Comparison of ENCODE assay signal across 10 cellular contexts in the genomic region with DNA sequence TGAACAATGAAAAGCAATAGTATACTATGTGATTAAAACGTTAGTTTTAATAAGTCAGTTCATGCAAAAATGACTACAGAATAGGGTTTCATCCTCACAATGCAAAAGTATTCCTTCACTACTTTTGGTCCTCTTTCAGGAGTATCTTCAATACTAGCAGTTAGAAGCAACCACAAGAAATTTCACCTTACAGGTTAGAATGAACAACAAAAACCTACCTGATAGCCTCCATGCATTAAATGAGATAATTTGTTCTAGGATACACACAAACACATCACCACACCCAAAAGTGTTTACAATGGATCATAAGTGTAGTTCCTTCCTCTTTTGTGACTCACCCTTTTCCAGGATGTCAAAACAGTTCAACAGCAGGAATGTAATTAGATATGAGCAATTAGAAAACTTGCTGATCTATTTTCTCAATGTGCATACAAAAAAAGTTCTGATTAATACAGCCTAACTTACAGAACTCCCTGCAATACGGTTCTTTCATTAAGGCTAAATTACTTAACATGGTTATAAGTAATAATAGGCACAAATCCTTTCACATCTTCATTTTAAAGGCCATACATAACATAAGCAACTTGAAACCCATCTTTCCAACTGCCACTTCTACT. TPM values are rescaled to one million over a fixed set of nuclear protein-coding genes. Genes with fewer than 3 reads are reported as not detected.
DNase-seq lines count a peak whose midpoint lies in the region; ATAC-seq, FAIRE-seq and TF ChIP-seq lines count a peak whose summit lies in the region.
"Had no signal": no experiment of that assay in that cellular context is flagged by ENCODE, and none has a peak within 500 bp of the region (broad histone marks: within the 10 kb centered on the region; RNA-seq: fewer than 3 reads in every experiment).

No MANE protein-coding gene starts in this region.

- no peak for TF ChIP-seq CTCF in A549 (IDR thresholded peaks at IDR 0.05)
- no peak for TF ChIP-seq CTCF in astrocyte (IDR thresholded peaks at IDR 0.05; ENCODE audit: insufficient read depth, low read depth, low read length)
- TF ChIP-seq CTCF in liver (IDR thresholded peaks at IDR 0.05; ENCODE audit: low read depth, low read length, missing input control), result no peak
- TF ChIP-seq CTCF in body of pancreas (IDR thresholded peaks at IDR 0.05), result no peak
- TF ChIP-seq CTCF in GM23338 (conservative IDR thresholded peaks at IDR 0.05; ENCODE audit: low read depth in 2 of 2), result no peak

- H3K79me2 ChIP-seq in astrocyte (ENCODE audit: insufficient read depth, low read length), result peaks cover 88% of the 10 kb centered on the region
- H3K79me2 ChIP-seq in GM23338 (replicated peaks; ENCODE audit: insufficient read depth), result peaks cover 8% of the 10 kb centered on the region; the same call in 1 of the 2 replicates

- DNase-seq in A549 (ENCODE audit: low read depth in 1 of 2, low spot score in 1 of 2) (peak; percentile 54 to 64), M059J (ENCODE audit: low read depth) (peak; percentile 73), astrocyte (ENCODE audit: low read depth) (peak; percentile 48), body of pancreas (no peak), NCI-H510A (lab: John Stamatoyannopoulos, UW) (no peak), GM23338 (ENCODE audit: low spot score) (no peak)
- DNase-seq: occipital lobe had no signal

- H3K27me3 ChIP-seq in astrocyte (ENCODE audit: insufficient read depth, low read length), result no peaks in the 10 kb centered on the region
- no peaks in the 10 kb centered on the region for H3K27me3 ChIP-seq in liver (ENCODE audit: control insufficient read depth in 4 of 4, insufficient read depth in 4 of 4, low read length in 3 of 4)
- no peaks in the 10 kb centered on the region for H3K27me3 ChIP-seq in body of pancreas
- H3K27me3 ChIP-seq in GM23338 (ENCODE audit: insufficient read depth), result no peaks in the 10 kb centered on the region
- H3K27me3 ChIP-seq: BLaER1 had no signal

- H3K4me3 ChIP-seq in A549 (no peak overlapping the region; the same call in 2 of the 3 replicates), astrocyte (ENCODE audit: insufficient read depth, low read depth, low read length) (no peak overlapping the region), liver (ENCODE audit: low read depth in 1 of 3, low read length in 3 of 3) (no peak overlapping the region), body of pancreas (no peak overlapping the region), GM23338 (no peak overlapping the region)
- H3K4me3 ChIP-seq: BLaER1 had no signal

- TF ChIP-seq RAD21 in A549 (conservative IDR thresholded peaks at IDR 0.05 in 1 of 2, IDR thresholded peaks at IDR 0.05 in 1 of 2) (no peak), liver (IDR thresholded peaks at IDR 0.05) (no peak)

- peak overlapping the region; percentile 6 for H3K27ac Mint-ChIP-seq in astrocyte (ENCODE audit: unreplicated experiment)
- H3K27ac Mint-ChIP-seq in GM23338, result no peak overlapping the region

- no peaks in the 10 kb centered on the region for H3F3A ChIP-seq in GM23338 (replicated peaks; ENCODE audit: low read depth)

- POLR2A ChIA-PET in A549 (lab: Yijun Ruan, JAX), result no interaction called here

- H4K20me1 ChIP-seq in astrocyte (ENCODE audit: insufficient read depth, low read length) (peaks cover 33% of the 10 kb centered on the region), GM23338 (replicated peaks; ENCODE audit: insufficient read depth) (no peaks in the 10 kb centered on the region)
- H4K20me1 ChIP-seq: BLaER1 had no signal

- WGBS in A549 (ENCODE audit: missing lambda C conversion rate), result 15% methylated on average over 2 of the region's 2 CpGs
- 45% methylated on average over 2 of the region's 2 CpGs for WGBS in liver
- WGBS in body of pancreas, 2 donors, result 52 to 60% methylated on average over 2 of the region's 2 CpGs

- H3K9me3 Mint-ChIP-seq in astrocyte (ENCODE audit: unreplicated experiment), result no peaks in the 10 kb centered on the region
- no peaks in the 10 kb centered on the region; the same call in 2 of the 3 replicates for H3K9me3 Mint-ChIP-seq in GM23338

- H3K4me2 ChIP-seq in A549, result peak overlapping the region; percentile 75
- H3K4me2 ChIP-seq in astrocyte (ENCODE audit: low read length), result peak overlapping the region; percentile 20
- no peak overlapping the region for H3K4me2 ChIP-seq in GM23338
- H3K4me2 ChIP-seq: BLaER1 had no signal

- H3K4me3 Mint-ChIP-seq in astrocyte (ENCODE audit: unreplicated experiment) (no peak overlapping the region), GM23338 (no peak overlapping the region)

- intact Hi-C loops in body of pancreas (cut with DNase I), result no loop called here

- no peaks in the 10 kb centered on the region for H3K36me3 Mint-ChIP-seq in astrocyte (ENCODE audit: low read depth, unreplicated experiment)
- H3K36me3 Mint-ChIP-seq in GM23338 (ENCODE audit: low read depth), result no peaks in the 10 kb centered on the region

- H3K9me3 ChIP-seq in A549 (no peaks in the 10 kb centered on the region), astrocyte (ENCODE audit: insufficient read depth, low read depth, low read length) (no peaks in the 10 kb centered on the region), liver (ENCODE audit: control insufficient read depth in 4 of 4, low read length in 3 of 4) (no peaks in the 10 kb centered on the region), body of pancreas (no peaks in the 10 kb centered on the region)
- H3K9me3 ChIP-seq: BLaER1 had no signal

- H3K4me1 ChIP-seq in A549 (peaks cover 41% of the 10 kb centered on the region), astrocyte (ENCODE audit: insufficient read depth, low read length) (peaks cover 12% of the 10 kb centered on the region), liver (ENCODE audit: control insufficient read depth in 4 of 4, insufficient read depth in 4 of 4, low read length in 3 of 4) (peaks cover 4 to 27% (median 22%) of the 10 kb centered on the region in 4 donors), body of pancreas (peaks cover 18% of the 10 kb centered on the region), GM23338 (ENCODE audit: insufficient read depth) (no peaks in the 10 kb centered on the region)
- H3K4me1 ChIP-seq: BLaER1 had no signal

- no peaks in the 10 kb centered on the region for H3K9me2 ChIP-seq in GM23338 (ENCODE audit: insufficient read depth)

- H3K9ac ChIP-seq in astrocyte (ENCODE audit: low read length) (no peak overlapping the region), liver (ENCODE audit: low read depth in 1 of 2, low read length in 2 of 2) (no peak overlapping the region)
- H3K9ac ChIP-seq: BLaER1 had no signal

- CTCF ChIA-PET in A549 (lab: Yijun Ruan, JAX), result interaction anchor here (1.8 to 3.6 kb wide), 2 partner anchors 70 to 133 kb away, joined by 7 to 29 read pairs; no protein-coding TSS in a partner anchor

- H3K4me1 Mint-ChIP-seq in astrocyte (ENCODE audit: low read depth, unreplicated experiment) (peaks cover 40% of the 10 kb centered on the region), GM23338 (peaks cover 6% of the 10 kb centered on the region; the same call in 2 of the 3 replicates)

- ATAC-seq in A549 (peak; percentile 49 to 55; a peak in 5 of 6 replicates), body of pancreas (no peak), GM19463 (IDR thresholded peaks at IDR 0.05; ENCODE audit: unreplicated experiment) (no peak), GM23338 (no peak)

- H3K36me3 ChIP-seq in astrocyte (ENCODE audit: insufficient read depth, low read length), result no peaks in the 10 kb centered on the region
- no peaks in the 10 kb centered on the region for H3K36me3 ChIP-seq in liver (ENCODE audit: control insufficient read depth in 4 of 4, insufficient read depth in 3 of 4, low read depth in 1 of 4, low read length in 3 of 4)
- no peaks in the 10 kb centered on the region for H3K36me3 ChIP-seq in body of pancreas (replicated peaks in 1 of 2; ENCODE audit: insufficient read depth in 1 of 2, low read depth in 2 of 2)
- H3K36me3 ChIP-seq in GM23338 (ENCODE audit: insufficient read depth), result no peaks in the 10 kb centered on the region
- H3K36me3 ChIP-seq: BLaER1 had no signal

- H2AFZ ChIP-seq in astrocyte (ENCODE audit: low read depth, low read length), result no peak overlapping the region
- H2AFZ ChIP-seq in GM23338, result no peak overlapping the region

- TF ChIP-seq EP300 in A549 (IDR thresholded peaks at IDR 0.05), result 0 out of 5 replicates have a peak, but pooled peaks of 1 of the 2 experiments have one; percentile 18

- H3K27ac ChIP-seq in A549 (peak overlapping the region; percentile 44 to 63; a peak in 4 of 6 replicates), astrocyte (ENCODE audit: low read depth, low read length) (no peak overlapping the region), liver (ENCODE audit: low read depth in 1 of 2, low read length in 2 of 2) (peak overlapping the region; percentile 57 to 75), body of pancreas (peak overlapping the region in 2 of 4 donors; percentile 48 to 81), GM23338 (ENCODE audit: low read depth) (no peak overlapping the region)
- H3K27ac ChIP-seq: BLaER1 had no signal

- FAIRE-seq in A549 (lab: Jason Lieb, UNC), result peak; percentile 98
- FAIRE-seq in astrocyte (lab: Jason Lieb, UNC), result peak; percentile 74

- TF ChIP-seq POLR2A in A549 (IDR thresholded peaks at IDR 0.05; ENCODE audit: low read length) (no peak), body of pancreas (IDR thresholded peaks at IDR 0.05) (no peak)

- H3K27me3 Mint-ChIP-seq in astrocyte (ENCODE audit: low read depth, unreplicated experiment), result no peaks in the 10 kb centered on the region
- no peaks in the 10 kb centered on the region for H3K27me3 Mint-ChIP-seq in GM23338 (ENCODE audit: insufficient read depth, low read depth, poor library complexity)

TF ChIP-seq in A549, 52 proteins besides CTCF, POLR2A, EP300 and RAD21 (continues in another document):
- TF ChIP-seq FOSB (CRISPR knock-in tag; IDR thresholded peaks at IDR 0.05), result no peak

TF ChIP-seq in liver, 16 proteins besides CTCF, POLR2A, EP300 and RAD21 (continues in another document):
- TF ChIP-seq NR2F2 (IDR thresholded peaks at IDR 0.05), result no peak
- TF ChIP-seq JUND (IDR thresholded peaks at IDR 0.05), result peak in 1 of 2 donors; percentile 48

RNA-seq across cellular contexts. Expression of gene UACA, which starts 21.6 kb away (rescaled TPM):
- polyA plus RNA-seq in A549 (2011; rRNA removed), result 80.4 and 81.1 TPM in 2 replicates
- polyA plus RNA-seq in A549 (2012; cell fraction: cytosol; rRNA removed), result 15.8 and 18.6 TPM in 2 replicates
- 46.7 and 59.5 TPM in 2 replicates for polyA plus RNA-seq in A549 (2012; cell fraction: nucleus; rRNA removed)
- polyA plus RNA-seq in A549 (2017; fragmentation: RNase III; extraction: RNeasy Plus Mini Kit Qiagen cat#74134 plus additional on column Dnase treatment), result 31.9 to 39.4 TPM (median 33.5 TPM) in 3 replicates
- polyA minus RNA-seq in A549 (2011; rRNA and poly(A)+ RNA removed), result 207 and 228 TPM in 2 replicates
- 31.4 and 43.0 TPM in 2 replicates for total RNA-seq in M059J (2014; rRNA removed; shearing (Covaris generic))
- 168 and 200 TPM in 2 replicates for total RNA-seq in astrocyte
- 10 to 100 TPM in 1 of 2 donors, 1 to 10 TPM in 1; 7.6 to 16.0 TPM for total RNA-seq in liver
- polyA plus RNA-seq in liver, result 10 to 100 TPM in 1 of 2 donors, 1 to 10 TPM in 1; 3.9 to 12.5 TPM
- 10 to 100 TPM; 22.4 to 27.2 TPM for total RNA-seq in body of pancreas
- total RNA-seq in GM23338 (2014; rRNA removed; shearing (Covaris generic)), result 16.9 and 21.5 TPM in 2 replicates
- polyA plus RNA-seq in GM23338 (2016; fragmentation: Nextera tagmentation; extraction: Ambion mirVana), result 25.9 and 35.8 TPM in 2 replicates

Comparison
In these comparisons a context has a peak if more than half of its experiments do, and no peak if none do; other contexts are left out.
1. ATAC-seq: peak in A549 (2 of 2); none in body of pancreas (single experiment), GM19463 (single experiment) and GM23338 (single experiment).
2. DNase-seq: peak in A549 (2 of 2), M059J (single experiment) and astrocyte (single experiment); none in body of pancreas (0 of 4), NCI-H510A (single experiment) and GM23338 (single experiment).
3. H3K27ac ChIP-seq: peak in A549 (2 of 2) and liver (2 of 2); none in astrocyte (single experiment) and GM23338 (single experiment).